In genomic region chr17:19533036-19533717, GRCh38 we compare ENCODE assay signal across 9 cellular contexts. TPM values are rescaled to one million over a fixed set of nuclear protein-coding genes. Genes with fewer than 3 reads are reported as not detected.
DNase-seq lines count a peak whose midpoint lies in the region; ATAC-seq and TF ChIP-seq lines count a peak whose summit lies in the region.
"Had no signal": no experiment of that assay in that cellular context is flagged by ENCODE, and none has a peak within 500 bp of the region (broad histone marks: within the 10 kb centered on the region; RNA-seq: fewer than 3 reads in every experiment).

No MANE protein-coding gene starts in this region.

- no peaks in the 10 kb centered on the region for H3K9me3 ChIP-seq in CD4-positive, alpha-beta T cell (ENCODE audit: control insufficient read depth, low read length)
- H3K9me3 ChIP-seq in RWPE2 (ENCODE audit: severe bottlenecking): no peaks in the 10 kb centered on the region
- no peaks in the 10 kb centered on the region for H3K9me3 ChIP-seq in right atrium auricular region
- no peaks in the 10 kb centered on the region for H3K9me3 ChIP-seq in prostate gland

- ATAC-seq in CD4-positive, alpha-beta T cell (ENCODE audit: poor library complexity): no peak
- ATAC-seq in RWPE2 (ENCODE audit: low read depth) (no peak; the same call in 2 of the 3 replicates), HG03469 (IDR thresholded peaks at IDR 0.05; ENCODE audit: unreplicated experiment) (no peak)

- TF ChIP-seq POLR2A in prostate gland (IDR thresholded peaks at IDR 0.05): no peak

- 46% methylated on average over 27 of the region's 30 CpGs for WGBS in prostate gland

- DNase-seq in CD4-positive, alpha-beta T cell: no peak
- DNase-seq in RWPE2 (ENCODE audit: low spot score) (no peak), right atrium auricular region (ENCODE audit: low spot score) (no peak), prostate gland (ENCODE audit: low spot score) (no peak), cortex of kidney (lab: John Stamatoyannopoulos, UW) (no peak), SIG-M5 treated with dmso at 0.1 percent for 504 hours (lab: John Stamatoyannopoulos, UW; ENCODE audit: unreplicated experiment) (no peak)
- no peak for DNase-seq in stimulated activated CD4-positive, alpha-beta T cell treated with anti-CD3 and anti-CD28 coated beads, Interleukin-15, amount 100 ng/mL, for 24 hours
- DNase-seq: NCI-H524 treated with DMSO at 0.1 percent for 48 hours had no signal

- peaks cover 10% of the 10 kb centered on the region for H3K4me1 Mint-ChIP-seq in CD4-positive, alpha-beta T cell (ENCODE audit: low read depth)

- H3K4me3 Mint-ChIP-seq in CD4-positive, alpha-beta T cell: peak overlapping the region; percentile 38

- H3K36me3 ChIP-seq in RWPE2 (ENCODE audit: low read depth) (no peaks in the 10 kb centered on the region), right atrium auricular region (no peaks in the 10 kb centered on the region), prostate gland (no peaks in the 10 kb centered on the region)

- H3K4me3 ChIP-seq in RWPE2 (ENCODE audit: severe bottlenecking): peak overlapping the region; percentile 40
- peak overlapping the region; percentile 39 to 61 for H3K4me3 ChIP-seq in right atrium auricular region
- peak overlapping the region; percentile 42 to 50 for H3K4me3 ChIP-seq in prostate gland

- no peak overlapping the region for H3K27ac ChIP-seq in CD4-positive, alpha-beta T cell (ENCODE audit: low read depth, low read length)
- H3K27ac ChIP-seq in RWPE2 (ENCODE audit: poor library complexity, severe bottlenecking): no peak overlapping the region
- H3K27ac ChIP-seq in right atrium auricular region: no peak overlapping the region
- peak overlapping the region in 1 of 2 donors; percentile 53 for H3K27ac ChIP-seq in prostate gland

- POLR2A ChIA-PET in CD4-positive, alpha-beta T cell (lab: Charles Lee): no interaction called here

- H3K36me3 Mint-ChIP-seq in CD4-positive, alpha-beta T cell (ENCODE audit: low read depth): no peaks in the 10 kb centered on the region

- no peak for TF ChIP-seq CTCF in CD4-positive, alpha-beta T cell (IDR thresholded peaks at IDR 0.05)
- TF ChIP-seq CTCF in RWPE2 (IDR thresholded peaks at IDR 0.05; ENCODE audit: poor library complexity, severe bottlenecking) (no peak), right atrium auricular region (IDR thresholded peaks at IDR 0.05) (no peak), prostate gland (IDR thresholded peaks at IDR 0.05) (no peak)

- H3K27me3 ChIP-seq in CD4-positive, alpha-beta T cell (ENCODE audit: control insufficient read depth, insufficient read depth, low read length): peaks cover 59% of the 10 kb centered on the region
- H3K27me3 ChIP-seq in RWPE2 (ENCODE audit: insufficient read depth, poor library complexity, severe bottlenecking) (peaks cover 11% of the 10 kb centered on the region), right atrium auricular region (no peaks in the 10 kb centered on the region), prostate gland (replicated peaks; ENCODE audit: insufficient read depth) (no peaks in the 10 kb centered on the region)

- H3K4me1 ChIP-seq in RWPE2 (ENCODE audit: insufficient read depth, poor library complexity, severe bottlenecking) (no peaks in the 10 kb centered on the region), right atrium auricular region (peaks cover 0 to 15% of the 10 kb centered on the region in 2 donors), prostate gland (replicated peaks) (no peaks in the 10 kb centered on the region)

- CTCF ChIA-PET in CD4-positive, alpha-beta T cell (lab: Charles Lee): no interaction called here

- H3K27me3 Mint-ChIP-seq in CD4-positive, alpha-beta T cell: peaks cover 65% of the 10 kb centered on the region

- intact Hi-C loops in CD4-positive, alpha-beta T cell (cut with DNase I, micrococcal nuclease): no loop called here
- intact Hi-C loops in prostate gland (cut with DNase I): no loop called here

- no peak overlapping the region for H3K27ac Mint-ChIP-seq in CD4-positive, alpha-beta T cell

- no peaks in the 10 kb centered on the region for H3K9me3 Mint-ChIP-seq in CD4-positive, alpha-beta T cell

RNA-seq across cellular contexts. Expression of gene SLC47A1, which starts 0.5 kb away (rescaled TPM):
- total RNA-seq in CD4-positive, alpha-beta T cell: not detected
- total RNA-seq in right atrium auricular region (1 to 10 TPM; 2.2 to 4.9 TPM), prostate gland (10 to 100 TPM in 1 of 2 donors, 1 to 10 TPM in 1; 4.5 to 20.0 TPM)
